Comparison of ENCODE assay signal across 1 cellular context in genomic region chr2:160266078-160266551, GRCh38.
TF ChIP-seq lines count a peak whose summit lies in the region.

No MANE protein-coding gene starts in this region.

TF ChIP-seq in K562, 482 proteins besides CTCF, POLR2A, EP300 and RAD21 (continued from another document):
- TF ChIP-seq ZNF518B (CRISPR knock-in tag; IDR thresholded peaks at IDR 0.05) (no peak), DIDO1 (tag; IDR thresholded peaks at IDR 0.05; ENCODE audit: low read depth) (no peak), MED1 (CRISPR knock-in tag; IDR thresholded peaks at IDR 0.05; ENCODE audit: borderline replicate concordance) (no peak), BCLAF1 (IDR thresholded peaks at IDR 0.05; ENCODE audit: borderline replicate concordance in 1 of 2, control insufficient read depth in 1 of 2, low read depth in 2 of 2, low read length in 1 of 2) (no peak), ADNP (tag; IDR thresholded peaks at IDR 0.05) (no peak), HIVEP1 (CRISPR knock-in tag; IDR thresholded peaks at IDR 0.05) (no peak), KDM2B (CRISPR knock-in tag; IDR thresholded peaks at IDR 0.05) (no peak), PRDM10 (IDR thresholded peaks at IDR 0.05; ENCODE audit: partially characterized antibody) (no peak), MCM2 (IDR thresholded peaks at IDR 0.05; ENCODE audit: low read depth) (no peak), ILF3 (IDR thresholded peaks at IDR 0.05; ENCODE audit: borderline replicate concordance) (no peak)
- TF ChIP-seq, protein P1, sequence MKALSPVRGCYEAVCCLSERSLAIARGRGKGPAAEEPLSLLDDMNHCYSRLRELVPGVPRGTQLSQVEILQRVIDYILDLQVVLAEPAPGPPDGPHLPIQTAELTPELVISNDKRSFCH (CRISPR knock-in tag; IDR thresholded peaks at IDR 0.05), result no peak
- TF ChIP-seq, protein P1 (tag; IDR thresholded peaks at IDR 0.05), result no peak
- TF ChIP-seq, protein P2, sequence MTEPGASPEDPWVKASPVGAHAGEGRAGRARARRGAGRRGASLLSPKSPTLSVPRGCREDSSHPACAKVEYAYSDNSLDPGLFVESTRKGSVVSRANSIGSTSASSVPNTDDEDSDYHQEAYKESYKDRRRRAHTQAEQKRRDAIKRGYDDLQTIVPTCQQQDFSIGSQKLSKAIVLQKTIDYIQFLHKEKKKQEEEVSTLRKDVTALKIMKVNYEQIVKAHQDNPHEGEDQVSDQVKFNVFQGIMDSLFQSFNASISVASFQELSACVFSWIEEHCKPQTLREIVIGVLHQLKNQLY (CRISPR knock-in tag; conservative IDR thresholded peaks at IDR 0.05), result no peak
- TF ChIP-seq, protein P3, sequence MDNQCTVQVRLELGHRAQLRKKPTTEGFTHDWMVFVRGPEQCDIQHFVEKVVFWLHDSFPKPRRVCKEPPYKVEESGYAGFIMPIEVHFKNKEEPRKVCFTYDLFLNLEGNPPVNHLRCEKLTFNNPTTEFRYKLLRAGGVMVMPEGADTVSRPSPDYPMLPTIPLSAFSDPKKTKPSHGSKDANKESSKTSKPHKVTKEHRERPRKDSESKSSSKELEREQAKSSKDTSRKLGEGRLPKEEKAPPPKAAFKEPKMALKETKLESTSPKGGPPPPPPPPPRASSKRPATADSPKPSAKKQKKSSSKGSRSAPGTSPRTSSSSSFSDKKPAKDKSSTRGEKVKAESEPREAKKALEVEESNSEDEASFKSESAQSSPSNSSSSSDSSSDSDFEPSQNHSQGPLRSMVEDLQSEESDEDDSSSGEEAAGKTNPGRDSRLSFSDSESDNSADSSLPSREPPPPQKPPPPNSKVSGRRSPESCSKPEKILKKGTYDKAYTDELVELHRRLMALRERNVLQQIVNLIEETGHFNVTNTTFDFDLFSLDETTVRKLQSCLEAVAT (IDR thresholded peaks at IDR 0.05), result no peak
